Comparison of ENCODE assay signal across 8 cellular contexts in genomic region chr3:120095226-120096165, GRCh38. TPM values are rescaled to one million over a fixed set of nuclear protein-coding genes. Genes with fewer than 3 reads are reported as not detected.
DNase-seq lines count a peak whose midpoint lies in the region; ATAC-seq and TF ChIP-seq lines count a peak whose summit lies in the region.

No MANE protein-coding gene starts in this region.

- peak overlapping the region; percentile 89 for H3K4me3 ChIP-seq in BE2C (ENCODE audit: low read depth, low read length)

- intact Hi-C loops in activated CD4-positive, alpha-beta T cell treated with anti-CD3 and anti-CD28 coated beads, Interleukin-2, amount 10 ng/mL, durations not matched to agents 24 days and 14 days (cut with micrococcal nuclease): loop anchor here (1.0 to 10.0 kb wide), 13 partner anchors 158 to 801 kb away; partner anchors contain the start of genes ARHGAP31, CD80, COX17 and GTF2E1

- H3K27me3 ChIP-seq in BE2C: no peaks in the 10 kb centered on the region

- peak; percentile 55 for ATAC-seq in HG03354 (IDR thresholded peaks at IDR 0.05; ENCODE audit: poor library complexity, severe bottlenecking, unreplicated experiment)
- ATAC-seq in left lobe of liver: peak; percentile 62

- H3K36me3 Mint-ChIP-seq in activated CD4-positive, alpha-beta T cell treated with anti-CD3 and anti-CD28 coated beads, Interleukin-2, amount 10 ng/mL, durations not matched to agents 24 days and 14 days (ENCODE audit: low read depth): peaks cover 20% of the 10 kb centered on the region

- TF ChIP-seq CTCF in BE2C (IDR thresholded peaks at IDR 0.05; ENCODE audit: low read depth, low read length): no peak

- no peak overlapping the region for H3K27ac Mint-ChIP-seq in activated CD4-positive, alpha-beta T cell treated with anti-CD3 and anti-CD28 coated beads, Interleukin-2, amount 10 ng/mL, durations not matched to agents 24 days and 14 days

- H3K9me3 ChIP-seq in BE2C: no peaks in the 10 kb centered on the region

- no peak overlapping the region for H3K4me3 Mint-ChIP-seq in activated CD4-positive, alpha-beta T cell treated with anti-CD3 and anti-CD28 coated beads, Interleukin-2, amount 10 ng/mL, durations not matched to agents 24 days and 14 days

- H3K36me3 ChIP-seq in BE2C: no peaks in the 10 kb centered on the region

- H3K4me1 Mint-ChIP-seq in activated CD4-positive, alpha-beta T cell treated with anti-CD3 and anti-CD28 coated beads, Interleukin-2, amount 10 ng/mL, durations not matched to agents 24 days and 14 days: peaks cover 15% of the 10 kb centered on the region

- H3K9me3 Mint-ChIP-seq in activated CD4-positive, alpha-beta T cell treated with anti-CD3 and anti-CD28 coated beads, Interleukin-2, amount 10 ng/mL, durations not matched to agents 24 days and 14 days: no peaks in the 10 kb centered on the region

- TF ChIP-seq POLR2A in GM19099 (IDR thresholded peaks at IDR 0.05; ENCODE audit: extremely low read depth, insufficient read length, low read depth): peak; percentile 88

- no peaks in the 10 kb centered on the region for H3K4me1 ChIP-seq in BE2C

- peak; percentile 94 for DNase-seq in BE2C
- DNase-seq in NCI-H510A treated with DMSO at 0.1 percent for 48 hours (lab: John Stamatoyannopoulos, UW): peak; percentile 55
- DNase-seq in activated CD4-positive, alpha-beta T cell treated with anti-CD3 and anti-CD28 coated beads, Interleukin-2, amount 10 ng/mL, durations not matched to agents 24 days and 14 days: peak; percentile 97
- DNase-seq in cortex of kidney (lab: John Stamatoyannopoulos, UW): peak; percentile 96
- peak; percentile 89 for DNase-seq in left lobe of liver (ENCODE audit: low spot score)
- peak; percentile 85 to 88 for DNase-seq in stimulated activated CD4-positive, alpha-beta T cell treated with anti-CD3 and anti-CD28 coated beads, Interleukin-2, amount 100 ng/mL, for 24 hours

- H3K27me3 Mint-ChIP-seq in activated CD4-positive, alpha-beta T cell treated with anti-CD3 and anti-CD28 coated beads, Interleukin-2, amount 10 ng/mL, durations not matched to agents 24 days and 14 days: no peaks in the 10 kb centered on the region

RNA-seq across cellular contexts. Expression of gene GSK3B, which starts 1.2 kb away (rescaled TPM):
- polyA plus RNA-seq in BE2C (2012; ENCODE audit: insufficient read depth, insufficient read length, low read depth): 37.2 TPM
- 32.0 and 37.1 TPM in 2 replicates for total RNA-seq in activated CD4-positive, alpha-beta T cell treated with anti-CD3 and anti-CD28 coated beads, Interleukin-2, amount 10 ng/mL, durations not matched to agents 24 days and 14 days
- 12.7 TPM for total RNA-seq in left lobe of liver

Comparison
In these comparisons a context has a peak if more than half of its experiments do, and no peak if none do; other contexts are left out.
1. Peak in every context shown above with its lines: DNase-seq, ATAC-seq and H3K4me3 ChIP-seq.